9 cellular contexts compared by ENCODE assay signal in genomic region chr14:88825503-88825902, GRCh38. TPM values are rescaled to one million over a fixed set of nuclear protein-coding genes. Genes with fewer than 3 reads are reported as not detected.
DNase-seq lines count a peak whose midpoint lies in the region; TF ChIP-seq lines count a peak whose summit lies in the region.
"Had no signal": no experiment of that assay in that cellular context is flagged by ENCODE, and none has a peak within 500 bp of the region (broad histone marks: within the 10 kb centered on the region; RNA-seq: fewer than 3 reads in every experiment).

No MANE protein-coding gene starts in this region.

- H3K9ac ChIP-seq in SK-N-MC (ENCODE audit: insufficient read length): peak overlapping the region; percentile 95

- H3K27me3 ChIP-seq in sigmoid colon: no peaks in the 10 kb centered on the region

- TF ChIP-seq POLR2A in sigmoid colon (IDR thresholded peaks at IDR 0.05): no peak

- H3K36me3 ChIP-seq in SK-N-MC (ENCODE audit: insufficient read depth, low read length): no peaks in the 10 kb centered on the region
- no peaks in the 10 kb centered on the region for H3K36me3 ChIP-seq in sigmoid colon

- H3K27ac ChIP-seq in SK-N-MC (no peak overlapping the region), sigmoid colon (peak overlapping the region in 3 of 4 donors; percentile 84 to 91 (median 85))

- H3K9me3 ChIP-seq in SK-N-MC (ENCODE audit: low read depth, low read length): no peaks in the 10 kb centered on the region
- H3K9me3 ChIP-seq in sigmoid colon: no peaks in the 10 kb centered on the region

- peak overlapping the region; percentile 99 for H3K4me3 ChIP-seq in SK-N-MC
- H3K4me3 ChIP-seq in fibroblast of mammary gland (ENCODE audit: control insufficient read depth, low read depth, low read length): peak overlapping the region; percentile 76
- H3K4me3 ChIP-seq in sigmoid colon: peak overlapping the region in 1 of 4 donors; percentile 81

- DNase-seq in DMS 273 (lab: John Stamatoyannopoulos, UW; ENCODE audit: unreplicated experiment) (peak; percentile 29), DMS 273 treated with DMSO at 0.1 percent for 48 hours (lab: John Stamatoyannopoulos, UW) (no peak), SK-N-MC (ENCODE audit: low read depth, low spot score) (no peak), fibroblast of mammary gland (ENCODE audit: low read depth) (no peak), sigmoid colon (no peak), cerebellar cortex (ENCODE audit: low spot score) (no peak), GF-D8 (lab: John Stamatoyannopoulos, UW) (no peak), NCI-H128 (lab: John Stamatoyannopoulos, UW; ENCODE audit: unreplicated experiment) (no peak)
- DNase-seq: 8988T had no signal

- WGBS in sigmoid colon, 2 donors: 93 to 96% methylated on average over 9 of the region's 9 CpGs

- TF ChIP-seq EP300 in sigmoid colon (IDR thresholded peaks at IDR 0.05): no peak

- TF ChIP-seq CTCF in fibroblast of mammary gland (conservative IDR thresholded peaks at IDR 0.05; ENCODE audit: control insufficient read depth, insufficient read depth, low read depth, low read length): no peak
- TF ChIP-seq CTCF in sigmoid colon (IDR thresholded peaks at IDR 0.05): no peak

- peaks cover 0 to 34% (median 9%) of the 10 kb centered on the region in 4 donors for H3K4me1 ChIP-seq in sigmoid colon

- intact Hi-C loops in sigmoid colon (cut with DNase I): loop anchor here (2.0 to 10.0 kb wide), 2 partner anchors 33 to 271 kb away; partner anchors contain the start of genes EML5 and PTPN21

RNA-seq across cellular contexts. Expression of gene TTC8, which starts 1.1 kb away (rescaled TPM):
- 10 to 100 TPM; 17.3 to 35.5 (median 27.1) TPM for total RNA-seq in sigmoid colon
- 10 to 100 TPM in 2 of 3 donors, 1 to 10 TPM in 1; 8.0 to 13.2 (median 10.6) TPM for polyA plus RNA-seq in sigmoid colon

RNA-seq across cellular contexts. Expression of gene EML5, which starts 32.8 kb away (rescaled TPM):
- total RNA-seq in sigmoid colon: 1 to 10 TPM; 2.5 to 6.1 (median 4.1) TPM
- under 1 TPM; under 0.01 to 0.69 (median 0.23) TPM for polyA plus RNA-seq in sigmoid colon
